ENCODE assay signal across 19 cellular contexts in genomic region chr4:3498901-3499510, GRCh38. TPM values are rescaled to one million over a fixed set of nuclear protein-coding genes. Genes with fewer than 3 reads are reported as not detected.
A peak's percentile ranks its signal among the peaks of the same experiment; 100 is the strongest.
DNase-seq lines count a peak whose midpoint lies in the region; ATAC-seq and TF ChIP-seq lines count a peak whose summit lies in the region.
"Had no signal": no experiment of that assay in that cellular context is flagged by ENCODE, and none has a peak within 500 bp of the region (broad histone marks: within the 10 kb centered on the region; RNA-seq: fewer than 3 reads in every experiment).

No MANE protein-coding gene starts in this region.

- H3K4me3 ChIP-seq in right atrium auricular region (no peak overlapping the region), heart right ventricle (no peak overlapping the region), testis (no peak overlapping the region)
- H3K4me3 ChIP-seq: A549, SJCRH30 had no signal

- H3K27me3 ChIP-seq in right atrium auricular region (no peaks in the 10 kb centered on the region), heart right ventricle (peaks cover 0 to 22% (median 0%) of the 10 kb centered on the region in 7 donors), testis (no peaks in the 10 kb centered on the region)
- H3K27me3 ChIP-seq: SJCRH30 had no signal

- H3K27ac ChIP-seq in right atrium auricular region, result peak overlapping the region; percentile 73 to 77
- peak overlapping the region in 2 of 10 donors; percentile 1 to 31 for H3K27ac ChIP-seq in heart right ventricle
- no peak overlapping the region for H3K27ac ChIP-seq in testis
- H3K27ac ChIP-seq: A549, SJCRH30 had no signal

- intact Hi-C loops in heart right ventricle (cut with DNase I) (no loop called here), testis (cut with DNase I; ENCODE audit: low total_unique reads) (no loop called here)

- DNase-seq in NCI-H2196 (lab: John Stamatoyannopoulos, UW; ENCODE audit: unreplicated experiment) (peak; percentile 13), NCI-H2196 treated with DMSO at 0.1 percent for 48 hours (lab: John Stamatoyannopoulos, UW; ENCODE audit: unreplicated experiment) (no peak), right atrium auricular region (ENCODE audit: low spot score) (no peak), heart right ventricle (no peak), NCI-H510A treated with DMSO at 0.1 percent for 48 hours (lab: John Stamatoyannopoulos, UW) (peak; percentile 31), testis (peak; percentile 49), AG08395 (ENCODE audit: low spot score) (no peak)
- DNase-seq: BE2C; DMS79 treated with DMSO at 0.1 percent for 48 hours; Kasumi-1; NCI-H1436; NCI-H226; NCI-H526 treated with DMSO at 0.1 percent for 48 hours; NK-92 treated with Interleukin-12 subunit alpha and Interleukin-12 subunit beta, amount 100 ng/mL, for 24 hours; SJCRH30; T-helper 1 cell had no signal

- ATAC-seq in heart right ventricle (no peak), GM21447 (IDR thresholded peaks at IDR 0.05; ENCODE audit: unreplicated experiment) (no peak)
- ATAC-seq: Panc1 had no signal

- 72 to 79% methylated on average over 20 of the region's 20 CpGs for WGBS in heart right ventricle, 2 donors
- 83 to 100% methylated on average over 3 to 20 of the region's 20 CpGs for WGBS in testis, 2 donors

- no peaks in the 10 kb centered on the region for H3K9me3 ChIP-seq in right atrium auricular region
- H3K9me3 ChIP-seq in heart right ventricle, result no peaks in the 10 kb centered on the region
- no peaks in the 10 kb centered on the region for H3K9me3 ChIP-seq in testis
- H3K9me3 ChIP-seq: A549, BE2C, SJCRH30 had no signal

- peaks cover 30% of the 10 kb centered on the region for H3K36me3 ChIP-seq in right atrium auricular region
- H3K36me3 ChIP-seq in heart right ventricle, result peaks cover 0 to 38% (median 0%) of the 10 kb centered on the region in 9 donors
- no peaks in the 10 kb centered on the region for H3K36me3 ChIP-seq in testis (ENCODE audit: low read depth, missing control alignments)

- TF ChIP-seq CTCF in right atrium auricular region (IDR thresholded peaks at IDR 0.05) (no peak), heart right ventricle (IDR thresholded peaks at IDR 0.05) (no peak), testis (IDR thresholded peaks at IDR 0.05) (no peak)

- H3K4me1 ChIP-seq in right atrium auricular region (peaks cover 0 to 66% of the 10 kb centered on the region in 2 donors), heart right ventricle (peaks cover 9 to 88% (median 40%) of the 10 kb centered on the region in 9 donors), testis (peaks cover 15% of the 10 kb centered on the region)
- H3K4me1 ChIP-seq: A549, BE2C had no signal

- no peak for TF ChIP-seq POLR2A in testis (IDR thresholded peaks at IDR 0.05)

RNA-seq across cellular contexts. Expression of gene LRPAP1, which starts 33.2 kb away (rescaled TPM):
- total RNA-seq in right atrium auricular region (100 to 1,000 TPM; 256 to 321 TPM), heart right ventricle (100 to 1,000 TPM; 234 to 392 (median 345) TPM), testis (100 to 1,000 TPM; 179 to 279 TPM)
- polyA plus RNA-seq in heart right ventricle (100 to 1,000 TPM in 1 of 2 donors, 10 to 100 TPM in 1; 49.9 to 418 TPM), testis (ENCODE audit: insufficient read depth, low read depth, low replicate concordance) (337 TPM)

RNA-seq across cellular contexts. Expression of gene DOK7, which starts 35.9 kb away (rescaled TPM):
- total RNA-seq in right atrium auricular region (10 to 100 TPM; 31.0 to 68.9 TPM), heart right ventricle (10 to 100 TPM; 30.3 to 60.0 (median 37.2) TPM), testis (10 to 100 TPM; 22.9 to 29.5 TPM)
- polyA plus RNA-seq in heart right ventricle (10 to 100 TPM; 61.5 to 89.7 TPM), testis (ENCODE audit: insufficient read depth, low read depth, low replicate concordance) (9.3 TPM)

RNA-seq across cellular contexts. Expression of gene HGFAC, which starts 57.2 kb away (rescaled TPM):
- total RNA-seq in right atrium auricular region (not detected), heart right ventricle (under 1 TPM in 6 of 10 donors, not detected in 4; 0.15 to 0.59 (median 0.36) TPM), testis (10 to 100 TPM; 16.8 to 72.3 TPM)
- polyA plus RNA-seq in heart right ventricle (1 to 10 TPM; 1.0 to 1.1 TPM), testis (ENCODE audit: insufficient read depth, low read depth, low replicate concordance) (15.5 TPM)

Comparison
In these comparisons a context has a peak if more than half of its experiments do, and no peak if none do; other contexts are left out.
1. DNase-seq: peak in NCI-H2196 (single experiment), NCI-H510A treated with DMSO at 0.1 percent for 48 hours (single experiment) and testis (single experiment); none in NCI-H2196 treated with DMSO at 0.1 percent for 48 hours (single experiment), right atrium auricular region (single experiment), heart right ventricle (0 of 2) and AG08395 (single experiment).
2. H3K27ac ChIP-seq: peak in right atrium auricular region (2 of 2); none in testis (0 of 2).
3. RNA of gene HGFAC, which starts 57.2 kb away (total RNA-seq): 16.8 to 72.3 TPM in testis; 0.15 to 0.59 TPM in heart right ventricle and not detected in right atrium auricular region; every median in the first group is over 10 times any median in the second.